8 cellular contexts compared by ENCODE assay signal in the genomic region with DNA sequence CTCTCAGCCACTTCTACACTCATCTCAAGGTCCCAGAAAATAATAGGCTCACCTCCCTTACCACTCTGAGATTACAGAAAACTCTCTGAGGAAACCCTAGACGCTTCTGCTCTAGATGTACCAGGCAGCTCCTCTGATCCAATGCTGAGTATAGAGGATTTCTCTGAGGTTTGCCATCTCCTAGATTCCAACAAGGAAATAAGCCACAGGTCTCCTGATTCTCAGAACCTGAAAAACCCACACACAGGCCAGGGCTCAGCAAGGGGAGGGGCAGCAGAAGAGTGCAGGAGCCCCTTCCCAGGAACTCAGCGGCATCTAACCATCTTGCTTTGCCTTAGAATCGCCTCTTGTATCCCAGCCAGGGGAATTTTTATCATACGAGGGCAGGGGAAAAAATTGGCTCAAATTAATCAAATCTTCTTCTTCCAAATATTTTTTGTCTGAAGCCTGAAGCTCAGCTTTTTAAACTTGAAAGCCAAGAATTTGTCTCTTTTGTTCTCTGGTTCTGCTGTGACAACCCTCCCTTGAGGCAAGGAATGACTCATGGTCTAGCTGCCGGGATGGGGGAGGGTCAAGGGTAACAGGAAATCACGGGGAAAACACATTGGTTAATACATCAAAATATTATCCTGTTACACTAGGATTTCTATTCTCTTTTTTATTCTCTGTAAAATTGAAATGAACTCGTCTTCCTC. TPM values are rescaled to one million over a fixed set of nuclear protein-coding genes. Genes with fewer than 3 reads are reported as not detected.
DNase-seq lines count a peak whose midpoint lies in the region; ATAC-seq and TF ChIP-seq lines count a peak whose summit lies in the region.

No MANE protein-coding gene starts in this region.

- H3K4me3 ChIP-seq in psoas muscle: peak overlapping the region; percentile 24

- H3K27ac Mint-ChIP-seq in activated CD8-positive, alpha-beta T cell treated with anti-CD3 and anti-CD28 coated beads for 36 hours: no peak overlapping the region

- H3K4me1 Mint-ChIP-seq in activated CD8-positive, alpha-beta T cell treated with anti-CD3 and anti-CD28 coated beads for 36 hours (ENCODE audit: low read depth): peaks cover 10% of the 10 kb centered on the region

- H3K36me3 Mint-ChIP-seq in activated CD8-positive, alpha-beta T cell treated with anti-CD3 and anti-CD28 coated beads for 36 hours (ENCODE audit: low read depth): peaks cover 6% of the 10 kb centered on the region

- peaks cover 15% of the 10 kb centered on the region for H3K9me3 ChIP-seq in psoas muscle

- H3K36me3 ChIP-seq in psoas muscle (ENCODE audit: insufficient read depth in 1 of 2, low read depth in 1 of 2): no peaks in the 10 kb centered on the region

- H3K4me1 ChIP-seq in psoas muscle: peaks cover 7% of the 10 kb centered on the region

- no peak for TF ChIP-seq CTCF in activated CD8-positive, alpha-beta T cell treated with anti-CD3 and anti-CD28 coated beads for 36 hours (IDR thresholded peaks at IDR 0.05)
- no peak for TF ChIP-seq CTCF in psoas muscle (IDR thresholded peaks at IDR 0.05)

- CTCF ChIA-PET in activated CD8-positive, alpha-beta T cell treated with anti-CD3 and anti-CD28 coated beads for 36 hours (lab: Charles Lee): no interaction called here

- peaks cover 2% of the 10 kb centered on the region for H3K27me3 Mint-ChIP-seq in activated CD8-positive, alpha-beta T cell treated with anti-CD3 and anti-CD28 coated beads for 36 hours

- intact Hi-C loops in activated CD8-positive, alpha-beta T cell treated with anti-CD3 and anti-CD28 coated beads for 36 hours (cut with micrococcal nuclease): no loop called here
- intact Hi-C loops in psoas muscle (cut with DNase I): no loop called here

- ATAC-seq in HG03565 (IDR thresholded peaks at IDR 0.05; ENCODE audit: unreplicated experiment): peak; percentile 69
- peak; percentile 83 for ATAC-seq in activated CD8-positive, alpha-beta T cell treated with anti-CD3 and anti-CD28 coated beads for 36 hours
- ATAC-seq in psoas muscle: peak; percentile 59 to 83 (median 73)
- no peak for ATAC-seq in GM19324 (IDR thresholded peaks at IDR 0.05; ENCODE audit: low FRiP score, unreplicated experiment)

- POLR2A ChIA-PET in activated CD8-positive, alpha-beta T cell treated with anti-CD3 and anti-CD28 coated beads for 36 hours (lab: Charles Lee): interaction anchor here (0.6 kb wide), 1 partner anchor 345 kb away, joined by 3 read pairs; no protein-coding TSS in a partner anchor

- 19 to 33% (median 25%) methylated on average over 7 of the region's 7 CpGs for WGBS in psoas muscle, 3 donors

- DNase-seq in activated effector memory CD4-positive, alpha-beta T cell treated with anti-CD3 and anti-CD28 coated beads, Interleukin-2, amount 50 U/mL, for 16 hours: peak; percentile 64
- DNase-seq in activated effector memory CD4-positive, alpha-beta T cell treated with Interleukin-2 at 50 U/mL for 16 hours: no peak
- peak; percentile 52 for DNase-seq in activated CD8-positive, alpha-beta T cell treated with anti-CD3 and anti-CD28 coated beads for 36 hours
- DNase-seq in glomerular visceral epithelial cell (ENCODE audit: extremely low spot score) (peak; percentile 62), psoas muscle (peak; percentile 45 to 65), germinal center (ENCODE audit: low spot score) (no peak)

- peak overlapping the region; percentile 67 for H3K27ac ChIP-seq in psoas muscle

- H3K27me3 ChIP-seq in psoas muscle (ENCODE audit: insufficient read depth in 3 of 3, low read length in 2 of 3): no peaks in the 10 kb centered on the region

- no peak overlapping the region for H3K4me3 Mint-ChIP-seq in activated CD8-positive, alpha-beta T cell treated with anti-CD3 and anti-CD28 coated beads for 36 hours

- peaks cover 12% of the 10 kb centered on the region for H3K9me3 Mint-ChIP-seq in activated CD8-positive, alpha-beta T cell treated with anti-CD3 and anti-CD28 coated beads for 36 hours

RNA-seq across cellular contexts. Expression of a gene that starts 30.8 kb away (rescaled TPM):
- 1 to 10 TPM; 8.2 to 9.5 TPM for total RNA-seq in activated CD8-positive, alpha-beta T cell treated with anti-CD3 and anti-CD28 coated beads for 36 hours
- 1 to 10 TPM; 2.3 to 7.8 (median 3.5) TPM for total RNA-seq in psoas muscle
- polyA plus RNA-seq in psoas muscle: 1 to 10 TPM; 2.4 to 5.5 (median 2.6) TPM

Comparison
In these comparisons a context has a peak if more than half of its experiments do, and no peak if none do; other contexts are left out.
1. DNase-seq: peak in activated effector memory CD4-positive, alpha-beta T cell treated with anti-CD3 and anti-CD28 coated beads, Interleukin-2, amount 50 U/mL, for 16 hours (single experiment), activated CD8-positive, alpha-beta T cell treated with anti-CD3 and anti-CD28 coated beads for 36 hours (single experiment), glomerular visceral epithelial cell (single experiment) and psoas muscle (2 of 2); none in activated effector memory CD4-positive, alpha-beta T cell treated with Interleukin-2 at 50 U/mL for 16 hours (single experiment) and germinal center (single experiment).